8 cellular contexts compared by ENCODE assay signal in the genomic region with DNA sequence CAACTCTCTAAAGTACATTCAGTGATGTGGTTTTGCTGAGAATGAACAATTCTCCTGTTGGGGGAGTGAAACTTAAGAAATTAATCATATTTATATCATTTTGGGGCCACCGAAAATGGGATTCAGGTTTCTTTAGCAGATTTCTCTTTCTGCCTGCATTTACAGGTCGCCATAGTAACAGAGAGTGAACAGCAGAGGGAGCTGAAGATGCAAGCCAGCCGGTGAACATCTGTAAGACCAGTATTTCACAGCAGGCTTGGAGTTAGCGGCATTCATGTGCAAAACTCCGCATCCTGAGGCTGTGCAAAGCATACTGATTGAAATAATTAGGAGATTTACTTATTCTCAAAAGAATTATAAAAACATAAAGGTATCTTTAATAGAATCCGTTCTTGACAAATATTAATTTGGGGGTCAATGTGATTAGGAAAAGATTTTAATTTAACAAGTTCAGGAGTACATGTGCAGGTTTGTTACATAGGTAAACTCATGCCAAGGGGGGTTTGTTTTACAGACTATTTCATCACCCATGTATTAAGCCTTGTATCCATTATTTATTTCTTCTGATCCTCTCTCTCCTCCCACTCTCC. TPM values are rescaled to one million over a fixed set of nuclear protein-coding genes. Genes with fewer than 3 reads are reported as not detected.
DNase-seq lines count a peak whose midpoint lies in the region; ATAC-seq and TF ChIP-seq lines count a peak whose summit lies in the region.

No MANE protein-coding gene starts in this region.

- H3K4me1 ChIP-seq in GM23338 (ENCODE audit: insufficient read depth) (no peaks in the 10 kb centered on the region; the same call in 1 of the 2 replicates), SJCRH30 (no peaks in the 10 kb centered on the region), cardiac muscle cell (ENCODE audit: low read depth) (no peaks in the 10 kb centered on the region)

- TF ChIP-seq CTCF in GM23338 (conservative IDR thresholded peaks at IDR 0.05; ENCODE audit: low read depth in 2 of 2) (peak; percentile 77 to 89), cardiac muscle cell (IDR thresholded peaks at IDR 0.05; ENCODE audit: low read depth, low read length) (peak; percentile 81)

- H3K4me2 ChIP-seq in GM23338: no peak overlapping the region

- H3K27me3 Mint-ChIP-seq in GM23338 (ENCODE audit: insufficient read depth, low read depth, poor library complexity): peaks cover 13% of the 10 kb centered on the region

- no peaks in the 10 kb centered on the region for H3K36me3 Mint-ChIP-seq in GM23338 (ENCODE audit: low read depth)
- no peaks in the 10 kb centered on the region for H3K36me3 Mint-ChIP-seq in activated naive CD4-positive, alpha-beta T cell treated with anti-CD3 and anti-CD28 coated beads, Interleukin-2, amount 50 U/mL, for 72 hours

- no peaks in the 10 kb centered on the region for H3F3A ChIP-seq in GM23338 (replicated peaks; ENCODE audit: low read depth)

- no peaks in the 10 kb centered on the region for H4K20me1 ChIP-seq in GM23338 (replicated peaks; ENCODE audit: insufficient read depth)

- peaks cover 51% of the 10 kb centered on the region for H3K27me3 ChIP-seq in GM23338 (ENCODE audit: insufficient read depth)
- H3K27me3 ChIP-seq in SJCRH30: no peaks in the 10 kb centered on the region
- peaks cover 46% of the 10 kb centered on the region for H3K27me3 ChIP-seq in cardiac muscle cell

- H3K9me3 Mint-ChIP-seq in GM23338: no peaks in the 10 kb centered on the region
- no peaks in the 10 kb centered on the region for H3K9me3 Mint-ChIP-seq in activated naive CD4-positive, alpha-beta T cell treated with anti-CD3 and anti-CD28 coated beads, Interleukin-2, amount 50 U/mL, for 72 hours

- no peaks in the 10 kb centered on the region for H3K79me2 ChIP-seq in GM23338 (replicated peaks; ENCODE audit: insufficient read depth)

- H3K9me2 ChIP-seq in GM23338 (ENCODE audit: insufficient read depth): no peaks in the 10 kb centered on the region

- no peak overlapping the region for H3K4me3 Mint-ChIP-seq in GM23338

- no peak overlapping the region for H3K27ac Mint-ChIP-seq in GM23338
- no peak overlapping the region for H3K27ac Mint-ChIP-seq in activated naive CD4-positive, alpha-beta T cell treated with anti-CD3 and anti-CD28 coated beads, Interleukin-2, amount 50 U/mL, for 72 hours

- H3K36me3 ChIP-seq in GM23338 (ENCODE audit: insufficient read depth): no peaks in the 10 kb centered on the region
- H3K36me3 ChIP-seq in SJCRH30: no peaks in the 10 kb centered on the region
- H3K36me3 ChIP-seq in cardiac muscle cell: no peaks in the 10 kb centered on the region

- H2AFZ ChIP-seq in GM23338: no peak overlapping the region

- peak; percentile 14 for DNase-seq in GM04503 (ENCODE audit: low read depth)
- DNase-seq in GM23338 (ENCODE audit: low spot score): peak; percentile 92
- DNase-seq in Kasumi-1 (lab: John Stamatoyannopoulos, UW): peak; percentile 78 to 87
- DNase-seq in SJCRH30: peak; percentile 51 to 75
- DNase-seq in activated naive CD4-positive, alpha-beta T cell treated with anti-CD3 and anti-CD28 coated beads, Interleukin-2, amount 50 U/mL, for 72 hours (ENCODE audit: low spot score in 2 of 2): peak in 1 of 2 donors; percentile 49
- peak; percentile 80 to 86 for DNase-seq in cardiac muscle cell (ENCODE audit: low read depth in 1 of 2, low spot score in 1 of 2)
- DNase-seq in putamen (ENCODE audit: low spot score): peak; percentile 52
- DNase-seq in NCI-H446 treated with DMSO at 0.1 percent for 48 hours (lab: John Stamatoyannopoulos, UW): no peak

- no peak overlapping the region for H3K4me3 ChIP-seq in GM23338
- no peak overlapping the region for H3K4me3 ChIP-seq in SJCRH30
- H3K4me3 ChIP-seq in cardiac muscle cell: no peak overlapping the region

- peak; percentile 94 for ATAC-seq in GM23338
- ATAC-seq in activated naive CD4-positive, alpha-beta T cell treated with anti-CD3 and anti-CD28 coated beads, Interleukin-2, amount 50 U/mL, for 72 hours: peak; percentile 87 to 97

- H3K27ac ChIP-seq in GM23338 (ENCODE audit: low read depth) (no peak overlapping the region), SJCRH30 (no peak overlapping the region), cardiac muscle cell (no peak overlapping the region)

- H3K9me3 ChIP-seq in SJCRH30 (replicated peaks) (no peaks in the 10 kb centered on the region), cardiac muscle cell (ENCODE audit: low read depth) (no peaks in the 10 kb centered on the region)

- peaks cover 12% of the 10 kb centered on the region for H3K4me1 Mint-ChIP-seq in GM23338

TF ChIP-seq in GM23338, 12 proteins besides CTCF, POLR2A, EP300 and RAD21:
- TF ChIP-seq NANOG (IDR thresholded peaks at IDR 0.05; ENCODE audit: borderline replicate concordance) (peak; percentile 50), STAT1 (IDR thresholded peaks at IDR 0.05; ENCODE audit: unreplicated experiment) (no peak)
TF ChIP-seq in GM23338: peak in this region for 1.

RNA-seq across cellular contexts. Expression of gene HSF2, which starts 17.9 kb away (rescaled TPM):
- 17.8 and 18.1 TPM in 2 replicates for total RNA-seq in GM23338 (2014; rRNA removed; shearing (Covaris generic))
- polyA plus RNA-seq in GM23338 (2016; fragmentation: Nextera tagmentation; extraction: Ambion mirVana): 10.0 and 10.4 TPM in 2 replicates
- total RNA-seq in SJCRH30 (2014; rRNA removed; shearing (Covaris generic)): 48.8 and 49.6 TPM in 2 replicates
- total RNA-seq in activated naive CD4-positive, alpha-beta T cell treated with anti-CD3 and anti-CD28 coated beads, Interleukin-2, amount 50 U/mL, for 72 hours: 10 to 100 TPM; 17.7 to 34.6 TPM
- total RNA-seq in cardiac muscle cell: 36.1 and 72.3 TPM in 2 replicates
- polyA plus RNA-seq in cardiac muscle cell: 42.0 and 74.6 TPM in 2 replicates
